24 cellular contexts compared by ENCODE assay signal in genomic region chr2:1541812-1542211, GRCh38.
"Had no signal": no experiment of that assay in that cellular context is flagged by ENCODE, and none has a peak within 500 bp of the region (broad histone marks: within the 10 kb centered on the region; RNA-seq: fewer than 3 reads in every experiment).

No MANE protein-coding gene starts in this region.

- ATAC-seq: activated CD4-positive, CD25-positive, alpha-beta regulatory T cell treated with anti-CD3 and anti-CD28 coated beads, Interleukin-2, amount 50 U/mL, for 24 hours; activated T-cell treated with anti-CD3 and anti-CD28 coated beads, Interleukin-2, amount 50 U/mL, for 72 hours; gastroesophageal sphincter; left colon; lower lobe of right lung; naive thymus-derived CD4-positive, alpha-beta T cell; stimulated activated naive CD8-positive, alpha-beta T cell treated with anti-CD3 and anti-CD28 coated beads, Interleukin-15, Interleukin-2, amounts not matched to agents 100 U/mL and 50 U/mL, for 24 hours; upper lobe of right lung had no signal

- H3K4me3 Mint-ChIP-seq: activated CD4-positive, alpha-beta memory T cell treated with anti-CD3 and anti-CD28 coated beads, Interleukin-2, amount 10 ng/mL, durations not matched to agents 7 days and 5 days; activated CD4-positive, alpha-beta T cell treated with anti-CD3 and anti-CD28 coated beads, Interleukin-2, amount 10 ng/mL, durations not matched to agents 24 days and 14 days; activated naive CD4-positive, alpha-beta T cell treated with anti-CD3 and anti-CD28 coated beads for 36 hours; activated naive CD8-positive, alpha-beta T cell treated with anti-CD3 and anti-CD28 coated beads, Interleukin-2, amount 10 ng/mL, durations not matched to agents 7 days and 5 days; activated T-cell treated with anti-CD3 and anti-CD28 coated beads, Interleukin-2, amount 50 U/mL, for 72 hours; naive thymus-derived CD4-positive, alpha-beta T cell; neural progenitor cell had no signal

- H3K9me3 Mint-ChIP-seq: activated CD4-positive, alpha-beta memory T cell treated with anti-CD3 and anti-CD28 coated beads, Interleukin-2, amount 10 ng/mL, durations not matched to agents 7 days and 5 days; activated CD4-positive, alpha-beta T cell treated with anti-CD3 and anti-CD28 coated beads, Interleukin-2, amount 10 ng/mL, durations not matched to agents 24 days and 14 days; activated naive CD4-positive, alpha-beta T cell treated with anti-CD3 and anti-CD28 coated beads for 36 hours; activated naive CD8-positive, alpha-beta T cell treated with anti-CD3 and anti-CD28 coated beads, Interleukin-2, amount 10 ng/mL, durations not matched to agents 7 days and 5 days; activated T-cell treated with anti-CD3 and anti-CD28 coated beads, Interleukin-2, amount 50 U/mL, for 72 hours; naive thymus-derived CD4-positive, alpha-beta T cell; neural progenitor cell had no signal

- H3K27me3 Mint-ChIP-seq: activated CD4-positive, alpha-beta memory T cell treated with anti-CD3 and anti-CD28 coated beads, Interleukin-2, amount 10 ng/mL, durations not matched to agents 7 days and 5 days; activated CD4-positive, alpha-beta T cell treated with anti-CD3 and anti-CD28 coated beads, Interleukin-2, amount 10 ng/mL, durations not matched to agents 24 days and 14 days had no signal

- H3K4me2 ChIP-seq: neural progenitor cell had no signal

- H3K27me3 ChIP-seq: breast epithelium, neural progenitor cell, thyroid gland, upper lobe of right lung had no signal

- H3K4me1 ChIP-seq: breast epithelium, lower lobe of right lung, neural progenitor cell, thyroid gland, upper lobe of right lung had no signal

- H3K9me3 ChIP-seq: breast epithelium, esophagus muscularis mucosa, gastroesophageal sphincter, heart left ventricle, lower lobe of right lung, thyroid gland, upper lobe of right lung had no signal

- H3K27ac ChIP-seq: breast epithelium, coronary artery, esophagus muscularis mucosa, gastroesophageal sphincter, heart left ventricle, lower lobe of right lung, neural progenitor cell, thyroid gland, upper lobe of right lung, VCaP had no signal

- H2AFZ ChIP-seq: neural progenitor cell had no signal

- H3K4me3 ChIP-seq: breast epithelium, coronary artery, esophagus muscularis mucosa, gastroesophageal sphincter, heart left ventricle, lower lobe of right lung, neural progenitor cell, thyroid gland, upper lobe of right lung had no signal

- H3K36me3 ChIP-seq: breast epithelium, esophagus muscularis mucosa, gastroesophageal sphincter, heart left ventricle, lower lobe of right lung, neural progenitor cell, upper lobe of right lung had no signal

- DNase-seq: activated CD4-positive, alpha-beta memory T cell treated with anti-CD3 and anti-CD28 coated beads, Interleukin-2, amount 10 ng/mL, durations not matched to agents 7 days and 5 days; activated CD4-positive, alpha-beta T cell treated with anti-CD3 and anti-CD28 coated beads, Interleukin-2, amount 10 ng/mL, durations not matched to agents 24 days and 14 days; activated effector memory CD4-positive, alpha-beta T cell treated with Interleukin-2 at 50 U/mL for 16 hours; activated naive CD4-positive, alpha-beta T cell treated with anti-CD3 and anti-CD28 coated beads for 36 hours; activated naive CD8-positive, alpha-beta T cell treated with anti-CD3 and anti-CD28 coated beads, Interleukin-2, amount 10 ng/mL, durations not matched to agents 7 days and 5 days; activated T-cell treated with anti-CD3 and anti-CD28 coated beads, Interleukin-2, amount 50 U/mL, for 72 hours; amniotic stem cell; heart left ventricle; left colon; lower lobe of right lung; naive thymus-derived CD4-positive, alpha-beta T cell; stimulated activated CD4-positive, alpha-beta T cell treated with anti-CD3 and anti-CD28 coated beads, Interleukin-4, amount 100 ng/mL, for 24 hours; stimulated activated naive CD8-positive, alpha-beta T cell treated with anti-CD3 and anti-CD28 coated beads, Interleukin-15, Interleukin-2, amounts not matched to agents 100 U/mL and 50 U/mL, for 24 hours; substantia nigra; upper lobe of right lung had no signal

- H3K4me1 Mint-ChIP-seq: activated naive CD8-positive, alpha-beta T cell treated with anti-CD3 and anti-CD28 coated beads, Interleukin-2, amount 10 ng/mL, durations not matched to agents 7 days and 5 days had no signal

- H3K27ac Mint-ChIP-seq: activated CD4-positive, alpha-beta memory T cell treated with anti-CD3 and anti-CD28 coated beads, Interleukin-2, amount 10 ng/mL, durations not matched to agents 7 days and 5 days; activated CD4-positive, alpha-beta T cell treated with anti-CD3 and anti-CD28 coated beads, Interleukin-2, amount 10 ng/mL, durations not matched to agents 24 days and 14 days; activated naive CD4-positive, alpha-beta T cell treated with anti-CD3 and anti-CD28 coated beads for 36 hours; activated naive CD8-positive, alpha-beta T cell treated with anti-CD3 and anti-CD28 coated beads, Interleukin-2, amount 10 ng/mL, durations not matched to agents 7 days and 5 days; activated T-cell treated with anti-CD3 and anti-CD28 coated beads, Interleukin-2, amount 50 U/mL, for 72 hours; progenitor cell of endocrine pancreas had no signal

- H3K36me3 Mint-ChIP-seq: activated naive CD8-positive, alpha-beta T cell treated with anti-CD3 and anti-CD28 coated beads, Interleukin-2, amount 10 ng/mL, durations not matched to agents 7 days and 5 days; naive thymus-derived CD4-positive, alpha-beta T cell; neural progenitor cell had no signal

- H3K9ac ChIP-seq: neural progenitor cell had no signal
